12 cellular contexts compared by ENCODE assay signal in genomic region chr10:96244354-96244753, GRCh38. TPM values are rescaled to one million over a fixed set of nuclear protein-coding genes. Genes with fewer than 3 reads are reported as not detected.
DNase-seq lines count a peak whose midpoint lies in the region; ATAC-seq and TF ChIP-seq lines count a peak whose summit lies in the region.
"Had no signal": no experiment of that assay in that cellular context is flagged by ENCODE, and none has a peak within 500 bp of the region (broad histone marks: within the 10 kb centered on the region; RNA-seq: fewer than 3 reads in every experiment).

No MANE protein-coding gene starts in this region.

- H3K36me3 Mint-ChIP-seq in natural killer cell treated with Interleukin-12 subunit alpha and Interleukin-12 subunit beta and Interleukin-15 and Interleukin-18, amount 100 ng/mL, for 72 hours = no peaks in the 10 kb centered on the region
- H3K36me3 Mint-ChIP-seq: CD8-positive, alpha-beta memory T cell had no signal

- ATAC-seq in HG03095 (IDR thresholded peaks at IDR 0.05; ENCODE audit: unreplicated experiment) = peak; percentile 96
- ATAC-seq in esophagus mucosa = peak; percentile 42
- ATAC-seq in natural killer cell treated with Interleukin-12 subunit alpha and Interleukin-12 subunit beta and Interleukin-15 and Interleukin-18, amount 100 ng/mL, for 72 hours = no peak

- no peaks in the 10 kb centered on the region for H3K9me3 Mint-ChIP-seq in natural killer cell treated with Interleukin-12 subunit alpha and Interleukin-12 subunit beta and Interleukin-15 and Interleukin-18, amount 100 ng/mL, for 72 hours

- H3K4me3 Mint-ChIP-seq in natural killer cell treated with Interleukin-12 subunit alpha and Interleukin-12 subunit beta and Interleukin-15 and Interleukin-18, amount 100 ng/mL, for 72 hours = no peak overlapping the region
- H3K4me3 Mint-ChIP-seq: CD8-positive, alpha-beta memory T cell had no signal

- H3K4me1 Mint-ChIP-seq in natural killer cell treated with Interleukin-12 subunit alpha and Interleukin-12 subunit beta and Interleukin-15 and Interleukin-18, amount 100 ng/mL, for 72 hours (ENCODE audit: low read depth in 2 of 2) = no peaks in the 10 kb centered on the region
- H3K4me1 Mint-ChIP-seq: CD8-positive, alpha-beta memory T cell had no signal

- peaks cover 6 to 9% of the 10 kb centered on the region in 2 donors for H3K27me3 Mint-ChIP-seq in natural killer cell treated with Interleukin-12 subunit alpha and Interleukin-12 subunit beta and Interleukin-15 and Interleukin-18, amount 100 ng/mL, for 72 hours

- peak; percentile 67 for DNase-seq in GM13977 (ENCODE audit: low spot score)
- peak; percentile 70 for DNase-seq in GM20000 (ENCODE audit: low spot score)
- DNase-seq in NCI-H446 (lab: John Stamatoyannopoulos, UW) = no peak
- no peak for DNase-seq in cardiac septum (ENCODE audit: low spot score)
- DNase-seq in natural killer cell treated with Interleukin-12 subunit alpha and Interleukin-12 subunit beta and Interleukin-15 and Interleukin-18, amount 100 ng/mL, for 72 hours (ENCODE audit: low spot score) = no peak
- DNase-seq in HuH-7 (ENCODE audit: low spot score) = no peak
- DNase-seq: CD8-positive, alpha-beta memory T cell; NCI-H446 treated with DMSO at 0.1 percent for 48 hours; stimulated activated CD4-positive, alpha-beta T cell treated with anti-CD3 and anti-CD28 coated beads, Interleukin-2, amount 100 ng/mL, for 48 hours; T1000 had no signal

- TF ChIP-seq CTCF in GM13977 (IDR thresholded peaks at IDR 0.05; ENCODE audit: extremely low read depth, insufficient read depth, missing control alignments) (no peak), GM20000 (IDR thresholded peaks at IDR 0.05; ENCODE audit: extremely low read depth, missing control alignments) (no peak)

- no peak overlapping the region for H3K27ac Mint-ChIP-seq in natural killer cell treated with Interleukin-12 subunit alpha and Interleukin-12 subunit beta and Interleukin-15 and Interleukin-18, amount 100 ng/mL, for 72 hours
- H3K27ac Mint-ChIP-seq: CD8-positive, alpha-beta memory T cell had no signal

- in situ Hi-C loops in GM13977 (cut with MboI; ENCODE audit: low pct_unique_long_range_greater_than_20kb, low sequenced_read_pairs, unreplicated experiment) = no loop called here

- intact Hi-C loops in cardiac septum (cut with DNase I) = no loop called here

RNA-seq across cellular contexts. Expression of gene BLNK, which starts 27.0 kb away (rescaled TPM):
- total RNA-seq in esophagus mucosa (51.3 TPM), cardiac septum (0.86 TPM)
- 1 to 10 TPM in 1 of 2 donors, not detected in 1; 1.0 TPM for total RNA-seq in natural killer cell treated with Interleukin-12 subunit alpha and Interleukin-12 subunit beta and Interleukin-15 and Interleukin-18, amount 100 ng/mL, for 72 hours
- total RNA-seq: CD8-positive, alpha-beta memory T cell had no signal

RNA-seq across cellular contexts. Expression of gene DNTT, which starts 59.9 kb away (rescaled TPM):
- total RNA-seq in esophagus mucosa (not detected), cardiac septum (not detected)
- total RNA-seq in natural killer cell treated with Interleukin-12 subunit alpha and Interleukin-12 subunit beta and Interleukin-15 and Interleukin-18, amount 100 ng/mL, for 72 hours = not detected
- total RNA-seq: CD8-positive, alpha-beta memory T cell had no signal

Comparison
In these comparisons a context has a peak if more than half of its experiments do, and no peak if none do; other contexts are left out.
1. DNase-seq: peak in GM13977 (single experiment) and GM20000 (single experiment); none in NCI-H446 (0 of 2), cardiac septum (single experiment), natural killer cell treated with Interleukin-12 subunit alpha and Interleukin-12 subunit beta and Interleukin-15 and Interleukin-18, amount 100 ng/mL, for 72 hours (single experiment) and HuH-7 (single experiment).
2. ATAC-seq: peak in HG03095 (single experiment) and esophagus mucosa (single experiment); none in natural killer cell treated with Interleukin-12 subunit alpha and Interleukin-12 subunit beta and Interleukin-15 and Interleukin-18, amount 100 ng/mL, for 72 hours (0 of 2).
3. RNA of gene BLNK, which starts 27.0 kb away (total RNA-seq): 51.3 TPM in esophagus mucosa (single experiment); 1.0 TPM in natural killer cell treated with Interleukin-12 subunit alpha and Interleukin-12 subunit beta and Interleukin-15 and Interleukin-18, amount 100 ng/mL, for 72 hours and 0.86 TPM in cardiac septum (single experiment); every median in the first group is over 10 times any median in the second.